13 cellular contexts compared by ENCODE assay signal in the genomic region with DNA sequence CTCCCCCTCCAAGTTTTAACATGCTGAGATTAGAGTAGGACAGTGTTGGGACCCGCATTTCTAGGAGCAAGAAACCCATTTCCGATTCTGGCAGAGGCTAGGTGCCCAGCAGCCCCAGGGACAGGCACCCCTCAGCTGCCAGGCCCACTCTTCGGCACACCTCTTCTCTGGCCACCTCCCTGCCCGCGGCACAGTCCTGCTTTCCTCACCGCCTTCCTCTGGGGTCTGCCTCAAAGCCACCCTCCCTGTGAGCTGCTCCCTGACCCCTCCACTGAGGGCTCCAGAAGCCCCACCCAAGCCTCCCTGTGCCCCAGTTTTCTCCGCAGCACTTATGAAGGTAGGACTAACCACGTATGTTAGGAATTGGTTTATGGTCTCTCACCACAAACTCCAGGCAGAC.
DNase-seq lines count a peak whose midpoint lies in the region; ATAC-seq and TF ChIP-seq lines count a peak whose summit lies in the region.
"Had no signal": no experiment of that assay in that cellular context is flagged by ENCODE, and none has a peak within 500 bp of the region (broad histone marks: within the 10 kb centered on the region; RNA-seq: fewer than 3 reads in every experiment).

No MANE protein-coding gene starts in this region.

- CTCF ChIA-PET in activated naive CD4-positive, alpha-beta T cell treated with anti-CD3 and anti-CD28 coated beads, Interleukin-2, amount 10 ng/mL, durations not matched to agents 7 days and 5 days (lab: Charles Lee), result interaction anchor here (1.5 kb wide), 1 partner anchor 156 kb away, joined by 3 read pairs; no protein-coding TSS in a partner anchor

- no peak for TF ChIP-seq CTCF in coronary artery (IDR thresholded peaks at IDR 0.05)
- no peak for TF ChIP-seq CTCF in type B pancreatic cell (conservative IDR thresholded peaks at IDR 0.05)

- H3K27ac Mint-ChIP-seq in activated naive CD4-positive, alpha-beta T cell treated with anti-CD3 and anti-CD28 coated beads, Interleukin-2, amount 10 ng/mL, durations not matched to agents 7 days and 5 days, result peak overlapping the region; percentile 52
- H3K27ac Mint-ChIP-seq in naive thymus-derived CD8-positive, alpha-beta T cell, result peak overlapping the region in 6 of 10 donors; percentile 32 to 75 (median 54)
- peak overlapping the region; percentile 6 for H3K27ac Mint-ChIP-seq in type B pancreatic cell

- POLR2A ChIA-PET in naive thymus-derived CD8-positive, alpha-beta T cell (lab: Charles Lee), result no interaction called here

- H3K4me1 Mint-ChIP-seq in activated naive CD4-positive, alpha-beta T cell treated with anti-CD3 and anti-CD28 coated beads, Interleukin-2, amount 10 ng/mL, durations not matched to agents 7 days and 5 days, result peaks cover 39% of the 10 kb centered on the region
- peaks cover 37 to 73% (median 65%) of the 10 kb centered on the region in 4 donors for H3K4me1 Mint-ChIP-seq in naive thymus-derived CD8-positive, alpha-beta T cell
- H3K4me1 Mint-ChIP-seq in type B pancreatic cell (ENCODE audit: unreplicated experiment), result peaks cover 61% of the 10 kb centered on the region

- ATAC-seq in naive thymus-derived CD8-positive, alpha-beta T cell, result no peak
- no peak for ATAC-seq in GM21825 (IDR thresholded peaks at IDR 0.05; ENCODE audit: unreplicated experiment)

- H3K27me3 Mint-ChIP-seq in activated naive CD4-positive, alpha-beta T cell treated with anti-CD3 and anti-CD28 coated beads, Interleukin-2, amount 10 ng/mL, durations not matched to agents 7 days and 5 days, result no peaks in the 10 kb centered on the region
- H3K27me3 Mint-ChIP-seq in naive thymus-derived CD8-positive, alpha-beta T cell, result no peaks in the 10 kb centered on the region
- H3K27me3 Mint-ChIP-seq in type B pancreatic cell, result no peaks in the 10 kb centered on the region

- peak overlapping the region; percentile 42 to 81 for H3K27ac ChIP-seq in coronary artery

- H3K36me3 Mint-ChIP-seq in activated naive CD4-positive, alpha-beta T cell treated with anti-CD3 and anti-CD28 coated beads, Interleukin-2, amount 10 ng/mL, durations not matched to agents 7 days and 5 days, result peaks cover 26% of the 10 kb centered on the region
- peaks cover 0 to 48% (median 3%) of the 10 kb centered on the region in 3 donors for H3K36me3 Mint-ChIP-seq in naive thymus-derived CD8-positive, alpha-beta T cell
- H3K36me3 Mint-ChIP-seq in type B pancreatic cell, result peaks cover 45% of the 10 kb centered on the region

- H3K4me3 Mint-ChIP-seq in activated naive CD4-positive, alpha-beta T cell treated with anti-CD3 and anti-CD28 coated beads, Interleukin-2, amount 10 ng/mL, durations not matched to agents 7 days and 5 days, result no peak overlapping the region
- H3K4me3 Mint-ChIP-seq in naive thymus-derived CD8-positive, alpha-beta T cell, result no peak overlapping the region
- H3K4me3 Mint-ChIP-seq in type B pancreatic cell, result no peak overlapping the region

- no peak for DNase-seq in activated naive CD4-positive, alpha-beta T cell treated with anti-CD3 and anti-CD28 coated beads, Interleukin-2, amount 10 ng/mL, durations not matched to agents 7 days and 5 days
- DNase-seq in activated naive CD4-positive, alpha-beta T cell (lab: John Stamatoyannopoulos, UW), result no peak
- DNase-seq in coronary artery (ENCODE audit: low spot score), result no peak
- DNase-seq in naive thymus-derived CD8-positive, alpha-beta T cell, result no peak
- no peak for DNase-seq in type B pancreatic cell (ENCODE audit: extremely low spot score, unreplicated experiment)
- no peak for DNase-seq in LoVo (ENCODE audit: low spot score)
- no peak for DNase-seq in Ammon's horn (ENCODE audit: low spot score)
- DNase-seq: DMS 273 treated with DMSO at 0.1 percent for 48 hours, Kasumi-1, NCI-H1930, SHP77 treated with DMSO at 0.1 percent for 48 hours, substantia nigra had no signal

- H3K4me3 ChIP-seq in coronary artery, result no peak overlapping the region

- H3K9me3 Mint-ChIP-seq in activated naive CD4-positive, alpha-beta T cell treated with anti-CD3 and anti-CD28 coated beads, Interleukin-2, amount 10 ng/mL, durations not matched to agents 7 days and 5 days, result no peaks in the 10 kb centered on the region
- no peaks in the 10 kb centered on the region for H3K9me3 Mint-ChIP-seq in naive thymus-derived CD8-positive, alpha-beta T cell
- peaks cover 4% of the 10 kb centered on the region for H3K9me3 Mint-ChIP-seq in type B pancreatic cell
